ENCODE assay signal across 1 cellular context in genomic region chr22:37244114-37244921, GRCh38.
A peak's percentile ranks its signal among the peaks of the same experiment; 100 is the strongest.
TF ChIP-seq lines count a peak whose summit lies in the region.

Gene RAC2 (minus strand): TSS chr22:37244269. CDS start chr22:37244148, 121 bp downstream.

TF ChIP-seq in endothelial cell of umbilical vein, 7 proteins besides CTCF, POLR2A, EP300 and RAD21 (continued from another document):
- peak; percentile 85 for TF ChIP-seq POLR2AphosphoS5 (IDR thresholded peaks at IDR 0.05; ENCODE audit: insufficient read depth, low read depth, low read length)
